Comparison of ENCODE assay signal across 8 cellular contexts in the genomic region with DNA sequence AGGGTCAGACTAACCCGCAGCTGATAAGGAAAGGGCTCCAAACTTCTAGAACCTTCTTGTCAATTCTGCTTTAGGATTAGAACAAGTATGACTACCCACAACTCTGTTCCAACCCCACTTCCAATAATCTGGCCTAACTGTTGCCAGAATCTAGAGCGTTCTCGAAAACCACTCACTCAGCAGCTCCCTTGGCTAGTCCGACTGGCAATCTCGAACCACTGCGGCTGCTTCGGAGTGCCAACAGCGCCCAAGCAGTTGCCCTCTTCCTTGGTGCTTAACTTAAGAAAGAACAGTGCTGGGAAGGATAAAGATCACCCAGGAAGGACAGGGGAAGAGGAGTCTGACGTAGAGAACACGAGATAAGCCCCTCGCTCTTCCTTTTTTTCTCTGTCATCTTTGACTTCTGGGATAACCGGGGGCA. TPM values are rescaled to one million over a fixed set of nuclear protein-coding genes. Genes with fewer than 3 reads are reported as not detected.
DNase-seq lines count a peak whose midpoint lies in the region; ATAC-seq, FAIRE-seq and TF ChIP-seq lines count a peak whose summit lies in the region.

No MANE protein-coding gene starts in this region.

- H3K4me1 ChIP-seq in MM.1S (ENCODE audit: low read length) (peaks cover 24% of the 10 kb centered on the region), GM12878 (ENCODE audit: control insufficient read depth, insufficient read depth, low read length) (peaks cover 23% of the 10 kb centered on the region)

- H3K27me3 ChIP-seq in MM.1S (replicated peaks; ENCODE audit: insufficient read depth, low read length) (no peaks in the 10 kb centered on the region), GM12878 (replicated peaks in 1 of 2; ENCODE audit: control insufficient read depth in 2 of 2, insufficient read depth in 2 of 2, low read length in 1 of 2) (no peaks in the 10 kb centered on the region)

- peak overlapping the region; percentile 77; the same call in 1 of the 2 replicates for H2AFZ ChIP-seq in MM.1S (ENCODE audit: low read length)
- H2AFZ ChIP-seq in GM12878 (ENCODE audit: control insufficient read depth, low read depth, low read length) = peak overlapping the region; percentile 95

- no peaks in the 10 kb centered on the region for H3K9me3 ChIP-seq in MM.1S (replicated peaks; ENCODE audit: insufficient read depth, low read length)
- no peaks in the 10 kb centered on the region for H3K9me3 ChIP-seq in GM12878 (replicated peaks; ENCODE audit: control insufficient read depth, insufficient read depth, low read length)

- H3K36me3 ChIP-seq in MM.1S (replicated peaks; ENCODE audit: insufficient read depth, low read length) = no peaks in the 10 kb centered on the region
- H3K36me3 ChIP-seq in GM12878 (ENCODE audit: control insufficient read depth in 2 of 2, insufficient read depth in 2 of 2, low read length in 1 of 2) = no peaks in the 10 kb centered on the region; a peak in 2 of 4 replicates

- in situ Hi-C loops in GM12878 (cut with MboI) = loop anchor here (25.0 kb wide), 1 partner anchor 1196 kb away; a partner anchor contains a TSS

- 0% methylated on average over 12 of the region's 12 CpGs for WGBS in GM12878 (ENCODE audit: insufficient coverage, insufficient replicate concordance, low lambda C conversion rate, missing lambda C conversion rate)

- TF ChIP-seq EP300 in GM12878 (IDR thresholded peaks at IDR 0.05; ENCODE audit: borderline replicate concordance in 1 of 2, control insufficient read depth in 1 of 2, low read depth in 2 of 2, low read length in 2 of 2) = no peak

- CTCF ChIA-PET in GM12878 (lab: Yijun Ruan, JAX) = interaction anchor here (0.6 to 4.1 kb wide), 10 partner anchors 10 to 1401 kb away, joined by 3 to 34 read pairs (median 5); a partner anchor contains a TSS

- TF ChIP-seq RAD21 in GM12878 (IDR thresholded peaks at IDR 0.05; ENCODE audit: insufficient read depth, low read depth, low read length) = no peak

- SMC1A ChIA-PET in GM12878 (lab: Charles Lee; ENCODE audit: uncharacterized antibody, unreplicated experiment) = interaction anchor here (0.9 to 1.6 kb wide), 8 partner anchors 10 to 177 kb away, joined by 3 to 8 read pairs (median 3); a partner anchor contains a TSS

- DNase-seq in D341Med (ENCODE audit: low spot score) = peak; percentile 53
- peak; percentile 40 for DNase-seq in MM.1S
- DNase-seq in GM12878 (ENCODE audit: low read depth, low spot score) = no peak
- DNase-seq in left lobe of liver (ENCODE audit: low spot score) = no peak

- no peaks in the 10 kb centered on the region for H3F3A ChIP-seq in MM.1S (ENCODE audit: insufficient read depth, low read length)

- no peak for FAIRE-seq in GM12878 (lab: Jason Lieb, UNC)

- POLR2A ChIA-PET in GM12878 (lab: Charles Lee) = interaction anchor here (0.9 to 3.2 kb wide), 10 partner anchors 14 to 105 kb away, joined by 3 to 45 read pairs (median 8); a partner anchor contains a TSS

- peak overlapping the region; percentile 51; the same call in 1 of the 2 replicates for H3K27ac ChIP-seq in MM.1S (ENCODE audit: low read length)
- H3K27ac ChIP-seq in GM12878 (ENCODE audit: control insufficient read depth, insufficient read depth) = peak overlapping the region; percentile 97
- H3K27ac ChIP-seq in temporal lobe (ENCODE audit: low read depth, low read length) = peak overlapping the region; percentile 86

- H3K79me2 ChIP-seq in MM.1S (ENCODE audit: low read length) (peaks cover 81% of the 10 kb centered on the region), GM12878 (ENCODE audit: control insufficient read depth, insufficient read depth, low read length) (peaks cover 75% of the 10 kb centered on the region)

- TF ChIP-seq CTCF in MM.1S (IDR thresholded peaks at IDR 0.05; ENCODE audit: low read length) = no peak
- no peak for TF ChIP-seq CTCF in GM12878 (IDR thresholded peaks at IDR 0.05 in 2 of 3, conservative IDR thresholded peaks at IDR 0.05 in 1 of 3; ENCODE audit: control insufficient read depth in 2 of 3, extremely low read depth in 1 of 3, insufficient read depth in 1 of 3, low read depth in 3 of 3, low read length in 3 of 3)

- TF ChIP-seq POLR2A in GM12878 (IDR thresholded peaks at IDR 0.05; ENCODE audit: low read depth, low read length) = no peak

- H3K9me2 ChIP-seq in MM.1S (replicated peaks; ENCODE audit: insufficient read depth, low read length) = no peaks in the 10 kb centered on the region

- ATAC-seq in GM12878 = peak; percentile 6; the same call in 1 of the 3 replicates
- ATAC-seq in left lobe of liver = peak; percentile 8
- no peak for ATAC-seq in HG02973 (IDR thresholded peaks at IDR 0.05; ENCODE audit: unreplicated experiment)
- ATAC-seq in HG02970 (IDR thresholded peaks at IDR 0.05; ENCODE audit: low FRiP score, unreplicated experiment) = no peak
- no peak for ATAC-seq in GM21423 (IDR thresholded peaks at IDR 0.05; ENCODE audit: unreplicated experiment)

- intact Hi-C loops in GM12878 (cut with micrococcal nuclease; ENCODE audit: unreplicated experiment) = loop anchor here (2.0 kb wide), 1 partner anchor 50 kb away; a partner anchor contains a TSS

- peak overlapping the region; percentile 69 for H3K4me2 ChIP-seq in MM.1S (ENCODE audit: low read depth, low read length)
- H3K4me2 ChIP-seq in GM12878 (ENCODE audit: control insufficient read depth, insufficient read depth) = peak overlapping the region; percentile 68

- BruUV-seq in GM12878 (replicated peaks; lab: Mats Ljungman, UMichigan) = no TSS peak

- H4K20me1 ChIP-seq in MM.1S (ENCODE audit: insufficient read depth, low read length) (no peaks in the 10 kb centered on the region), GM12878 (ENCODE audit: control insufficient read depth, insufficient read depth) (0 out of 2 replicates have a peak, but pooled peaks cover 4% of the 10 kb centered on the region)

- peak overlapping the region; percentile 94 for H3K9ac ChIP-seq in MM.1S (ENCODE audit: low read length)
- peak overlapping the region; percentile 99 for H3K9ac ChIP-seq in GM12878 (ENCODE audit: control insufficient read depth, insufficient read depth, low read length)

- RAD21 ChIA-PET in GM12878 (lab: Charles Lee; ENCODE audit: unreplicated experiment) = interaction anchor here (0.7 to 6.6 kb wide), 8 partner anchors 8 to 165 kb away, joined by 3 to 53 read pairs (median 6); a partner anchor contains a TSS

- peak overlapping the region; percentile 91 for H3K4me3 ChIP-seq in MM.1S (ENCODE audit: low read length)
- peak overlapping the region; percentile 85 for H3K4me3 ChIP-seq in GM12878

RNA-seq across cellular contexts. Expression of a gene that starts 0.8 kb away (rescaled TPM):
- total RNA-seq in GM12878 (2013; cell fraction: nucleolus; rRNA removed) = 134 and 138 TPM in 2 replicates
- 70.2 and 70.4 TPM in 2 replicates for total RNA-seq in GM12878 (2014; rRNA removed)
- total RNA-seq in GM12878 (2014; rRNA removed; fragmentation: Illumina TruSeq; extraction: Trizol) = 156 and 173 TPM in 2 replicates
- total RNA-seq in GM12878 (2021) = 104 and 113 TPM in 2 replicates
- polyA plus RNA-seq in GM12878 (2011; ENCODE audit: low read depth) = 65.9 TPM
- 60.1 and 72.4 TPM in 2 replicates for polyA plus RNA-seq in GM12878 (2011; rRNA removed)
- polyA plus RNA-seq in GM12878 (2011; cell fraction: cytosol; rRNA removed) = 33.8 and 35.1 TPM in 2 replicates
- polyA plus RNA-seq in GM12878 (2011; cell fraction: nucleus; rRNA removed) = 35.8 and 40.3 TPM in 2 replicates
- 89.4 and 91.4 TPM in 2 replicates for polyA plus RNA-seq in GM12878 (2012)
- polyA plus RNA-seq in GM12878 (2014; fragmentation: Illumina TruSeq; extraction: Trizol) = 164 and 196 TPM in 2 replicates
- 10 to 100 TPM; 61.2 to 70.3 TPM for polyA plus RNA-seq in GM12878 (2014; fragmentation: Nextera tagmentation; extraction: Ambion mirVana)
- polyA plus RNA-seq in GM12878 (2014; rRNA removed) = 89.6 and 91.8 TPM in 2 replicates
- 100 to 1,000 TPM in 1 of 2 experiments, 10 to 100 TPM in 1; 97.9 to 103 TPM for polyA plus RNA-seq in GM12878 (2016; fragmentation: Nextera tagmentation; extraction: Ambion mirVana)
- 56.9 and 58.7 TPM in 2 replicates for polyA minus RNA-seq in GM12878 (2011; rRNA and poly(A)+ RNA removed)
- polyA minus RNA-seq in GM12878 (2011; cell fraction: cytosol; rRNA and poly(A)+ RNA removed) = 30.2 and 35.3 TPM in 2 replicates
- polyA minus RNA-seq in GM12878 (2011; cell fraction: nucleus; rRNA and poly(A)+ RNA removed) = 43.6 and 51.0 TPM in 2 replicates
- total RNA-seq in left lobe of liver = 33.2 TPM
- 63.2 TPM for total RNA-seq in temporal lobe

RNA-seq across cellular contexts. Expression of a gene that starts 3.5 kb away (rescaled TPM):
- 17.6 and 18.5 TPM in 2 replicates for total RNA-seq in GM12878 (2013; cell fraction: nucleolus; rRNA removed)
- 36.8 and 39.3 TPM in 2 replicates for total RNA-seq in GM12878 (2014; rRNA removed)
- 16.3 and 16.9 TPM in 2 replicates for total RNA-seq in GM12878 (2014; rRNA removed; fragmentation: Illumina TruSeq; extraction: Trizol)
- 22.9 and 25.8 TPM in 2 replicates for total RNA-seq in GM12878 (2021)
- 11.6 TPM for polyA plus RNA-seq in GM12878 (2011; ENCODE audit: low read depth)
- 11.9 and 20.3 TPM in 2 replicates for polyA plus RNA-seq in GM12878 (2011; rRNA removed)
- 26.7 and 29.6 TPM in 2 replicates for polyA plus RNA-seq in GM12878 (2011; cell fraction: cytosol; rRNA removed)
- 15.3 and 19.6 TPM in 2 replicates for polyA plus RNA-seq in GM12878 (2011; cell fraction: nucleus; rRNA removed)
- 20.9 and 21.7 TPM in 2 replicates for polyA plus RNA-seq in GM12878 (2012)
- 24.4 and 33.6 TPM in 2 replicates for polyA plus RNA-seq in GM12878 (2014; fragmentation: Illumina TruSeq; extraction: Trizol)
- polyA plus RNA-seq in GM12878 (2014; fragmentation: Nextera tagmentation; extraction: Ambion mirVana) = 1 to 10 TPM; 6.4 to 6.9 TPM
- polyA plus RNA-seq in GM12878 (2014; rRNA removed) = 39.4 and 49.7 TPM in 2 replicates
- polyA plus RNA-seq in GM12878 (2016; fragmentation: Nextera tagmentation; extraction: Ambion mirVana) = 10 to 100 TPM; 28.6 to 32.2 TPM
- polyA minus RNA-seq in GM12878 (2011; rRNA and poly(A)+ RNA removed) = 15.9 and 21.3 TPM in 2 replicates
- polyA minus RNA-seq in GM12878 (2011; cell fraction: cytosol; rRNA and poly(A)+ RNA removed) = 6.4 and 7.1 TPM in 2 replicates
- polyA minus RNA-seq in GM12878 (2011; cell fraction: nucleus; rRNA and poly(A)+ RNA removed) = 7.6 and 15.4 TPM in 2 replicates
- total RNA-seq in left lobe of liver = 12.9 TPM
- 31.7 TPM for total RNA-seq in temporal lobe

RNA-seq across cellular contexts. Expression of a gene that starts 34.0 kb away (rescaled TPM):
- total RNA-seq in GM12878 (2013; cell fraction: nucleolus; rRNA removed) = 1.2 and 1.3 TPM in 2 replicates
- total RNA-seq in GM12878 (2014; rRNA removed) (0.11 and 0.17 TPM in 2 replicates), GM12878 (2014; rRNA removed; fragmentation: Illumina TruSeq; extraction: Trizol) (not detected in 2 replicates), GM12878 (2021) (0.08 and 0.11 TPM in 2 replicates), left lobe of liver (0.20 TPM), temporal lobe (2.5 TPM)
- polyA plus RNA-seq in GM12878 (2011; ENCODE audit: low read depth) = 0.13 TPM
- polyA plus RNA-seq in GM12878 (2011; rRNA removed) (0.06 and 0.08 TPM in 2 replicates), GM12878 (2014; fragmentation: Illumina TruSeq; extraction: Trizol) (0.03 TPM in 1 of 2 replicates, not detected in the other), GM12878 (2014; fragmentation: Nextera tagmentation; extraction: Ambion mirVana) (not detected), GM12878 (2014; rRNA removed) (0.14 and 0.27 TPM in 2 replicates), GM12878 (2016; fragmentation: Nextera tagmentation; extraction: Ambion mirVana) (under 1 TPM; 0.03 to 0.04 TPM)
- 0.07 and 0.09 TPM in 2 replicates for polyA plus RNA-seq in GM12878 (2011; cell fraction: cytosol; rRNA removed)
- polyA plus RNA-seq in GM12878 (2011; cell fraction: nucleus; rRNA removed) = 0.18 and 0.20 TPM in 2 replicates
- polyA plus RNA-seq in GM12878 (2012) = 0.32 and 0.42 TPM in 2 replicates
- polyA minus RNA-seq in GM12878 (2011; rRNA and poly(A)+ RNA removed) = 0.05 TPM in 1 of 2 replicates, not detected in the other
- polyA minus RNA-seq in GM12878 (2011; cell fraction: cytosol; rRNA and poly(A)+ RNA removed) = not detected in 2 replicates
- 0.10 TPM in 1 of 2 replicates, not detected in the other for polyA minus RNA-seq in GM12878 (2011; cell fraction: nucleus; rRNA and poly(A)+ RNA removed)

RNA-seq across cellular contexts. Expression of a gene that starts 49.8 kb away (rescaled TPM):
- total RNA-seq in GM12878 (2013; cell fraction: nucleolus; rRNA removed) = 22.0 and 33.7 TPM in 2 replicates
- total RNA-seq in GM12878 (2014; rRNA removed) = 35.6 and 39.5 TPM in 2 replicates
- total RNA-seq in GM12878 (2014; rRNA removed; fragmentation: Illumina TruSeq; extraction: Trizol) = 22.5 and 22.9 TPM in 2 replicates
- 50.9 and 52.2 TPM in 2 replicates for total RNA-seq in GM12878 (2021)
- polyA plus RNA-seq in GM12878 (2011; ENCODE audit: low read depth) = 11.6 TPM
- polyA plus RNA-seq in GM12878 (2011; rRNA removed) = 14.4 and 24.6 TPM in 2 replicates
- 31.7 and 35.2 TPM in 2 replicates for polyA plus RNA-seq in GM12878 (2011; cell fraction: cytosol; rRNA removed)
- 23.4 and 31.0 TPM in 2 replicates for polyA plus RNA-seq in GM12878 (2011; cell fraction: nucleus; rRNA removed)
- polyA plus RNA-seq in GM12878 (2012) = 25.0 and 30.4 TPM in 2 replicates
- 16.9 and 26.3 TPM in 2 replicates for polyA plus RNA-seq in GM12878 (2014; fragmentation: Illumina TruSeq; extraction: Trizol)
- polyA plus RNA-seq in GM12878 (2014; fragmentation: Nextera tagmentation; extraction: Ambion mirVana) = 1 to 10 TPM; 1.8 to 4.4 TPM
- polyA plus RNA-seq in GM12878 (2014; rRNA removed) = 36.5 and 40.4 TPM in 2 replicates
- polyA plus RNA-seq in GM12878 (2016; fragmentation: Nextera tagmentation; extraction: Ambion mirVana) = 10 to 100 TPM; 59.8 to 60.7 TPM
- polyA minus RNA-seq in GM12878 (2011; rRNA and poly(A)+ RNA removed) = 64.6 and 68.2 TPM in 2 replicates
- polyA minus RNA-seq in GM12878 (2011; cell fraction: cytosol; rRNA and poly(A)+ RNA removed) = 27.3 and 32.6 TPM in 2 replicates
- polyA minus RNA-seq in GM12878 (2011; cell fraction: nucleus; rRNA and poly(A)+ RNA removed) = 15.0 and 26.4 TPM in 2 replicates
- 31.4 TPM for total RNA-seq in left lobe of liver
- total RNA-seq in temporal lobe = 39.8 TPM

Comparison
In these comparisons a context has a peak if more than half of its experiments do, and no peak if none do; other contexts are left out.
1. DNase-seq: peak in D341Med (single experiment) and MM.1S (single experiment); none in GM12878 (single experiment) and left lobe of liver (single experiment).
2. ATAC-seq: peak in GM12878 (single experiment) and left lobe of liver (single experiment); none in HG02973 (single experiment), HG02970 (single experiment) and GM21423 (single experiment).
3. Peak in every context shown above with its lines, with median percentiles within 50 percentile points of each other: H3K27ac ChIP-seq.